8 cellular contexts compared by ENCODE assay signal in genomic region chr20:47150403-47151152, GRCh38.
DNase-seq lines count a peak whose midpoint lies in the region; ATAC-seq lines count a peak whose summit lies in the region.

No MANE protein-coding gene starts in this region.

- H3K27ac Mint-ChIP-seq in activated T-cell treated with anti-CD3 and anti-CD28 coated beads, Interleukin-2, amount 50 U/mL, for 24 hours = no peak overlapping the region
- H3K27ac Mint-ChIP-seq in activated T-helper 2 cell treated with anti-CD3 and anti-CD28 coated beads, Interferon-gamma antibody, Interleukin-2, Interleukin-4, amounts not matched to agents 10 μg/mL and 5 μg/mL and 100 μg/mL, durations not matched to agents 14 hours and 24 hours and 36 hours = no peak overlapping the region

- H3K4me3 Mint-ChIP-seq in activated T-cell treated with anti-CD3 and anti-CD28 coated beads, Interleukin-2, amount 50 U/mL, for 24 hours = no peak overlapping the region
- H3K4me3 Mint-ChIP-seq in activated T-helper 2 cell treated with anti-CD3 and anti-CD28 coated beads, Interferon-gamma antibody, Interleukin-2, Interleukin-4, amounts not matched to agents 10 μg/mL and 5 μg/mL and 100 μg/mL, durations not matched to agents 14 hours and 24 hours and 36 hours (ENCODE audit: low read depth) = no peak overlapping the region

- peak; percentile 4 for DNase-seq in activated T-cell treated with anti-CD3 and anti-CD28 coated beads for 48 hours (ENCODE audit: low read depth)
- DNase-seq in activated T-cell treated with anti-CD3 and anti-CD28 coated beads, Interleukin-2, amount 50 U/mL, for 24 hours = no peak
- peak; percentile 81 for DNase-seq in NAMALWA (ENCODE audit: low spot score)
- peak; percentile 67 for DNase-seq in SKM-1 (lab: John Stamatoyannopoulos, UW; ENCODE audit: unreplicated experiment)
- peak; percentile 45 for DNase-seq in myocyte (ENCODE audit: low read depth)
- DNase-seq in activated T-helper 2 cell treated with anti-CD3 and anti-CD28 coated beads, Interferon-gamma antibody, Interleukin-2, Interleukin-4, amounts not matched to agents 10 μg/mL and 5 μg/mL and 100 μg/mL, durations not matched to agents 14 hours and 24 hours and 36 hours (ENCODE audit: low spot score) = no peak
- no peak for DNase-seq in cerebellum (ENCODE audit: low spot score)

- ATAC-seq in esophagus mucosa = peak; percentile 89

- H3K4me1 Mint-ChIP-seq in activated T-cell treated with anti-CD3 and anti-CD28 coated beads, Interleukin-2, amount 50 U/mL, for 24 hours (ENCODE audit: low read depth) = no peaks in the 10 kb centered on the region
- no peaks in the 10 kb centered on the region for H3K4me1 Mint-ChIP-seq in activated T-helper 2 cell treated with anti-CD3 and anti-CD28 coated beads, Interferon-gamma antibody, Interleukin-2, Interleukin-4, amounts not matched to agents 10 μg/mL and 5 μg/mL and 100 μg/mL, durations not matched to agents 14 hours and 24 hours and 36 hours (ENCODE audit: low read depth)

- H3K36me3 Mint-ChIP-seq in activated T-cell treated with anti-CD3 and anti-CD28 coated beads, Interleukin-2, amount 50 U/mL, for 24 hours (ENCODE audit: low read depth) = no peaks in the 10 kb centered on the region
- no peaks in the 10 kb centered on the region for H3K36me3 Mint-ChIP-seq in activated T-helper 2 cell treated with anti-CD3 and anti-CD28 coated beads, Interferon-gamma antibody, Interleukin-2, Interleukin-4, amounts not matched to agents 10 μg/mL and 5 μg/mL and 100 μg/mL, durations not matched to agents 14 hours and 24 hours and 36 hours (ENCODE audit: low read depth)

- H3K9me3 Mint-ChIP-seq in activated T-cell treated with anti-CD3 and anti-CD28 coated beads, Interleukin-2, amount 50 U/mL, for 24 hours = no peaks in the 10 kb centered on the region
- H3K9me3 Mint-ChIP-seq in activated T-helper 2 cell treated with anti-CD3 and anti-CD28 coated beads, Interferon-gamma antibody, Interleukin-2, Interleukin-4, amounts not matched to agents 10 μg/mL and 5 μg/mL and 100 μg/mL, durations not matched to agents 14 hours and 24 hours and 36 hours = no peaks in the 10 kb centered on the region

- intact Hi-C loops in activated T-helper 2 cell treated with anti-CD3 and anti-CD28 coated beads, Interferon-gamma antibody, Interleukin-2, Interleukin-4, amounts not matched to agents 10 μg/mL and 5 μg/mL and 100 μg/mL, durations not matched to agents 14 hours and 24 hours and 36 hours (cut with micrococcal nuclease) = loop anchor here (2.0 kb wide), 1 partner anchor 392 kb away; no protein-coding TSS in a partner anchor

- H3K27me3 Mint-ChIP-seq in activated T-cell treated with anti-CD3 and anti-CD28 coated beads, Interleukin-2, amount 50 U/mL, for 24 hours = peaks cover 13% of the 10 kb centered on the region
- peaks cover 2% of the 10 kb centered on the region for H3K27me3 Mint-ChIP-seq in activated T-helper 2 cell treated with anti-CD3 and anti-CD28 coated beads, Interferon-gamma antibody, Interleukin-2, Interleukin-4, amounts not matched to agents 10 μg/mL and 5 μg/mL and 100 μg/mL, durations not matched to agents 14 hours and 24 hours and 36 hours (ENCODE audit: low read depth)

Comparison
In these comparisons a context has a peak if more than half of its experiments do, and no peak if none do; other contexts are left out.
1. DNase-seq: peak in activated T-cell treated with anti-CD3 and anti-CD28 coated beads for 48 hours (single experiment), NAMALWA (single experiment), SKM-1 (single experiment) and myocyte (single experiment); none in activated T-cell treated with anti-CD3 and anti-CD28 coated beads, Interleukin-2, amount 50 U/mL, for 24 hours (single experiment), activated T-helper 2 cell treated with anti-CD3 and anti-CD28 coated beads, Interferon-gamma antibody, Interleukin-2, Interleukin-4, amounts not matched to agents 10 μg/mL and 5 μg/mL and 100 μg/mL, durations not matched to agents 14 hours and 24 hours and 36 hours (single experiment) and cerebellum (single experiment).